Comparison of ENCODE assay signal across 9 cellular contexts in the genomic region with DNA sequence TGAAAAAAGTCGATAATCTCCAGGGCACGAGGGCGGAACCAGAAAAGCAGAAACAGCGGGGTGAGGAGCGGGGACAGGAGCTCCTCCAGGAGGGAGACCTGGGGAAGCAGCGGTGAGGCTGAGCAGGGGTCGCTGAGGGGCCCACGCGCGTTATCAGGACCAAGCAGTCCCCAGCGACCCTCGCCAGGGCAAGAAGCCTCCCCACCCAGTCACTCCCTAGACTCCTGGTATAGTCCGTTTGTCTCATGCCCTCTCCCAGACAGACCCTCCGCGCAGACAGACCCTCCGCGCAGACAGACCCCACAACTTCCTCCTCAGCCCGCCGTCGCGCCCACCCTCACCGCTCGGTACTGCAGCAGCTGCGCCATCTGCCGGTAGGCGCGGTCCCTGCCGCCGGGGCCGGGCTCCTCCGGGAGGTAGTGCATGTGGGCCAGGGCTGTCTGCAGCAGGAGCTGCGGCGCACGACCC. TPM values are rescaled to one million over a fixed set of nuclear protein-coding genes. Genes with fewer than 3 reads are reported as not detected.
DNase-seq lines count a peak whose midpoint lies in the region; ATAC-seq, FAIRE-seq and TF ChIP-seq lines count a peak whose summit lies in the region.
"Had no signal": no experiment of that assay in that cellular context is flagged by ENCODE, and none has a peak within 500 bp of the region (broad histone marks: within the 10 kb centered on the region; RNA-seq: fewer than 3 reads in every experiment).

No MANE protein-coding gene starts in this region.

- ATAC-seq in HCT116, result peak; percentile 91

- no peaks in the 10 kb centered on the region for H3K36me3 ChIP-seq in HCT116 (ENCODE audit: control insufficient read depth in 1 of 2, insufficient read depth in 2 of 2, low read length in 2 of 2)
- H3K36me3 ChIP-seq in H1 (ENCODE audit: control insufficient read depth in 2 of 4, insufficient read depth in 4 of 4, low read length in 3 of 4), result no peaks in the 10 kb centered on the region

- DNase-seq in DMS79 (lab: John Stamatoyannopoulos, UW) (peak; percentile 36), HCT116 (ENCODE audit: low read depth, low spot score) (no peak), NCI-H2196 (lab: John Stamatoyannopoulos, UW; ENCODE audit: unreplicated experiment) (peak; percentile 84), H1 (ENCODE audit: low read depth in 1 of 2, low spot score in 2 of 2) (peak in 1 of 2 experiments; percentile 99), mucosa of gallbladder (ENCODE audit: low spot score) (peak; percentile 66), putamen (ENCODE audit: low spot score) (no peak)
- peak; percentile 96 for DNase-seq in activated CD8-positive, alpha-beta memory T cell treated with anti-CD3 and anti-CD28 coated beads for 24 hours
- peak; percentile 59 to 76 for DNase-seq in stimulated activated CD8-positive, alpha-beta memory T cell treated with anti-CD3 and anti-CD28 coated beads, Interleukin-7, amount 100 ng/mL, for 1 hour (ENCODE audit: low read depth in 2 of 2)

- TF ChIP-seq CTCF in HCT116 (IDR thresholded peaks at IDR 0.05 in 2 of 3, conservative IDR thresholded peaks at IDR 0.05 in 1 of 3; ENCODE audit: borderline replicate concordance in 1 of 3, insufficient read depth in 1 of 3, low read depth in 2 of 3, low read length in 2 of 3) (peak in 2 of 3 experiments; percentile 96 to 99; a peak in 4 of 6 replicates), H1 (IDR thresholded peaks at IDR 0.05; ENCODE audit: control extremely low read depth in 1 of 3, insufficient read depth in 1 of 3, low read depth in 1 of 3, low read length in 3 of 3) (peak in 2 of 3 experiments; percentile 95 to 97; a peak in 3 of 4 replicates)

- H3K4me1 ChIP-seq in HCT116 (ENCODE audit: control insufficient read depth in 1 of 2, insufficient read depth in 2 of 2, low read length in 2 of 2) (peaks cover 0 to 24% of the 10 kb centered on the region in 2 experiments; a peak in 2 of 4 replicates), H1 (replicated peaks in 1 of 4; ENCODE audit: control insufficient read depth in 3 of 4, insufficient read depth in 4 of 4, low read length in 3 of 4) (peaks cover 0 to 29% (median 19%) of the 10 kb centered on the region in 4 experiments; a peak in 5 of 7 replicates)

- peak in 1 of 2 experiments; percentile 40; a peak in 1 of 3 replicates for TF ChIP-seq EP300 in H1 (IDR thresholded peaks at IDR 0.05; ENCODE audit: borderline replicate concordance in 1 of 2, low read depth in 2 of 2, low read length in 2 of 2)

- TF ChIP-seq POLR2A in HCT116 (IDR thresholded peaks at IDR 0.05; ENCODE audit: borderline replicate concordance, extremely low read depth, insufficient read depth, insufficient read length) (no peak), H1 (IDR thresholded peaks at IDR 0.05; ENCODE audit: control extremely low read depth in 1 of 2, low read depth in 2 of 2, low read length in 2 of 2) (no peak)

- no peak overlapping the region for H4K5ac ChIP-seq in H1 (ENCODE audit: insufficient read length, low read depth, low read length)

- peak overlapping the region; percentile 17 for H3K56ac ChIP-seq in H1 (replicated peaks; ENCODE audit: insufficient read length, low read depth, low read length)

- H2AK5ac ChIP-seq in H1 (ENCODE audit: low read depth, low read length), result no peak overlapping the region

- intact Hi-C loops in HCT116 (cut with micrococcal nuclease), result loop anchor here (1.0 to 10.0 kb wide), 3 partner anchors 55 to 243 kb away; no protein-coding TSS in a partner anchor

- no peak overlapping the region for H3K23ac ChIP-seq in H1 (ENCODE audit: insufficient read length)

- H2BK15ac ChIP-seq in H1 (ENCODE audit: low read length), result peak overlapping the region; percentile 97; the same call in 1 of the 2 replicates

- H4K20me1 ChIP-seq in HCT116 (ENCODE audit: insufficient read depth) (no peaks in the 10 kb centered on the region), H1 (replicated peaks in 1 of 2; ENCODE audit: control insufficient read depth in 1 of 2, insufficient read depth in 2 of 2, low read length in 2 of 2) (no peaks in the 10 kb centered on the region)

- H2BK12ac ChIP-seq in H1 (ENCODE audit: low read depth, low read length), result peak overlapping the region; percentile 84; the same call in 1 of the 2 replicates

- H3K4me2 ChIP-seq in HCT116 (ENCODE audit: low read length) (peak overlapping the region; percentile 60), H1 (ENCODE audit: insufficient read depth in 1 of 2, low read depth in 2 of 2, low read length in 2 of 2) (peak overlapping the region; percentile 36 to 75)

- H3K14ac ChIP-seq in H1 (ENCODE audit: insufficient read length), result no peak overlapping the region

- H3K4me3 ChIP-seq in HCT116 (replicated peaks in 1 of 2; ENCODE audit: low read depth in 1 of 2, low read length in 2 of 2) (no peak overlapping the region), H1 (ENCODE audit: extremely low read depth in 1 of 4, insufficient read depth in 2 of 4, low read depth in 3 of 4, low read length in 4 of 4) (peak overlapping the region in 2 of 4 experiments; percentile 17 to 50; a peak in 5 of 8 replicates)

- H3K79me1 ChIP-seq in H1 (ENCODE audit: low read depth, low read length), result no peaks in the 10 kb centered on the region; the same call in 1 of the 2 replicates

- no peak overlapping the region for H2BK20ac ChIP-seq in H1 (ENCODE audit: low read length)

- no peak overlapping the region for H2BK5ac ChIP-seq in H1 (ENCODE audit: low read depth, low read length)

- H3K27me3 ChIP-seq in HCT116 (ENCODE audit: insufficient read depth, low read length), result no peaks in the 10 kb centered on the region
- H3K27me3 ChIP-seq in H1 (replicated peaks in 1 of 4; ENCODE audit: control insufficient read depth in 3 of 4, extremely low read depth in 1 of 4, insufficient read depth in 3 of 4, low read length in 3 of 4), result peaks cover 8 to 46% (median 39%) of the 10 kb centered on the region in 4 experiments

- H3K79me2 ChIP-seq in HCT116 (ENCODE audit: insufficient read depth, low read length) (no peaks in the 10 kb centered on the region), H1 (ENCODE audit: control insufficient read depth in 1 of 2, insufficient read depth in 2 of 2, low read length in 2 of 2) (no peaks in the 10 kb centered on the region)

- peak overlapping the region; percentile 92; the same call in 1 of the 2 replicates for H4K8ac ChIP-seq in H1 (ENCODE audit: extremely low read depth, insufficient read depth, low read length)

- no peaks in the 10 kb centered on the region for H3K9me2 ChIP-seq in HCT116 (ENCODE audit: insufficient read depth)

- H3K27ac ChIP-seq in HCT116 (ENCODE audit: low read depth, low read length) (peak overlapping the region; percentile 8; the same call in 1 of the 2 replicates), H1 (ENCODE audit: low read depth, low read length) (no peak overlapping the region)

- H3K9me3 ChIP-seq in HCT116 (ENCODE audit: control insufficient read depth in 1 of 2, insufficient read depth in 1 of 2, low read depth in 1 of 2, low read length in 2 of 2) (no peaks in the 10 kb centered on the region), H1 (ENCODE audit: insufficient read depth in 2 of 2, low read depth in 1 of 2, low read length in 1 of 2) (no peaks in the 10 kb centered on the region)

- H2BK120ac ChIP-seq in H1 (replicated peaks; ENCODE audit: low read depth, low read length), result peak overlapping the region; percentile 12

- H3K18ac ChIP-seq in H1 (ENCODE audit: extremely low read depth, low read length), result no peak overlapping the region; the same call in 1 of the 2 replicates

- H3K9ac ChIP-seq in HCT116 (ENCODE audit: low read length), result peak overlapping the region; percentile 38; the same call in 1 of the 2 replicates
- H3K9ac ChIP-seq in H1 (replicated peaks in 1 of 4; ENCODE audit: extremely low read depth in 1 of 4, low read depth in 3 of 4, low read length in 3 of 4), result no peak overlapping the region

- TF ChIP-seq RAD21 in HCT116 (IDR thresholded peaks at IDR 0.05; ENCODE audit: low read depth) (no peak), H1 (IDR thresholded peaks at IDR 0.05 in 1 of 2, conservative IDR thresholded peaks at IDR 0.05 in 1 of 2; ENCODE audit: low read depth in 2 of 2, low read length in 2 of 2) (peak; percentile 58 to 72)

- no TSS peak for BruUV-seq in HCT116 (replicated peaks; lab: Mats Ljungman, UMichigan)

- RAD21 ChIA-PET in HCT116 (lab: Charles Lee; ENCODE audit: low non-redundant PET in 1 of 2, low total read pairs in 2 of 2, uncharacterized antibody in 2 of 2, unreplicated experiment in 2 of 2), result interaction anchor here (0.5 to 1.0 kb wide), 4 partner anchors 9 to 228 kb away, joined by 3 read pairs; no protein-coding TSS in a partner anchor

- H4K91ac ChIP-seq in H1 (replicated peaks; ENCODE audit: insufficient read length, low read length), result peak overlapping the region; percentile 86

- peaks cover 7% of the 10 kb centered on the region; the same call in 1 of the 2 replicates for H3K23me2 ChIP-seq in H1 (ENCODE audit: low read depth, low read length)

- FAIRE-seq in H1 (lab: Jason Lieb, UNC), result no peak
- FAIRE-seq: endometrium had no signal

- CTCF ChIA-PET in HCT116 (lab: Charles Lee), result interaction anchor here (0.6 to 5.2 kb wide), 12 partner anchors 8 to 120 kb away, joined by 3 to 59 read pairs (median 4); a partner anchor contains a TSS
- CTCF ChIA-PET in H1 (lab: Charles Lee; ENCODE audit: partially characterized antibody), result interaction anchor here (0.6 to 8.0 kb wide), 43 partner anchors 8 to 1218 kb away, joined by 3 to 116 read pairs (median 6); a partner anchor contains a TSS

- WGBS in H1 (ENCODE audit: extremely low coverage in 1 of 2, insufficient coverage in 1 of 2, insufficient read length in 1 of 2, insufficient replicate concordance in 2 of 2, low coverage in 1 of 2, low lambda C conversion rate in 2 of 2, missing lambda C conversion rate in 1 of 2), 2 experiments, result 9% methylated on average over 33 of the region's 34 CpGs; no CpG with 5 or more reads in 1 of the 2 experiments

- POLR2A ChIA-PET in HCT116 (lab: Charles Lee) (interaction anchor here (0.6 to 2.0 kb wide), 3 partner anchors 9 to 43 kb away, joined by 4 to 10 read pairs (median 5); a partner anchor contains a TSS), H1 (lab: Charles Lee; ENCODE audit: partially characterized antibody) (interaction anchor here (1.0 to 3.2 kb wide), 8 partner anchors 8 to 112 kb away, joined by 3 to 18 read pairs (median 3); a partner anchor contains a TSS)

- H2AFZ ChIP-seq in HCT116 (ENCODE audit: low read depth, low read length, poor library complexity, severe bottlenecking) (no peak overlapping the region), H1 (ENCODE audit: low read length) (no peak overlapping the region)

- H3K4ac ChIP-seq in H1 (replicated peaks; ENCODE audit: insufficient read length, low read depth, low read length), result no peak overlapping the region

RNA-seq across cellular contexts. Expression of a gene that starts 6.3 kb away (rescaled TPM):
- total RNA-seq in HCT116 (2021; ENCODE audit: unreplicated experiment) (2.1 TPM), mucosa of gallbladder (1.2 TPM)
- 5.8 and 6.9 TPM in 2 replicates for polyA plus RNA-seq in HCT116 (2012)
- total RNA-seq in H1 (2021; fragmentation: NEBNext Ultra II Directional; extraction: Animal tissue kit (Norgen Biotek cat#: 25700)), result 2.3 and 2.6 TPM in 2 replicates
- 1.4 and 2.7 TPM in 2 replicates for polyA plus RNA-seq in H1 (2011; rRNA removed)
- polyA plus RNA-seq in H1 (2011; cell fraction: cytosol; rRNA removed), result 2.7 TPM
- polyA plus RNA-seq in H1 (2011; cell fraction: nucleus; rRNA removed), result 6.4 TPM
- polyA plus RNA-seq in H1 (2012, experiment 1 of 2), result 2.7 to 4.3 TPM (median 3.1 TPM) in 4 replicates
- 0.79 TPM for polyA plus RNA-seq in H1 (2012, experiment 2 of 2)
- 1.7 TPM for polyA plus RNA-seq in H1 (2013, experiment 1 of 2)
- polyA plus RNA-seq in H1 (2013, experiment 2 of 2), result 1.8 TPM
- 0.19 and 0.51 TPM in 2 replicates for polyA minus RNA-seq in H1 (2011; rRNA and poly(A)+ RNA removed)
- 0.88 TPM for polyA minus RNA-seq in H1 (2011; cell fraction: cytosol; rRNA and poly(A)+ RNA removed)
- polyA minus RNA-seq in H1 (2011; cell fraction: nucleus; rRNA and poly(A)+ RNA removed), result 0.60 TPM

RNA-seq across cellular contexts. Expression of a gene that starts 10.3 kb away (rescaled TPM):
- total RNA-seq in HCT116 (2021; ENCODE audit: unreplicated experiment) (55.2 TPM), mucosa of gallbladder (43.9 TPM)
- polyA plus RNA-seq in HCT116 (2012), result 32.5 and 34.9 TPM in 2 replicates
- total RNA-seq in H1 (2021; fragmentation: NEBNext Ultra II Directional; extraction: Animal tissue kit (Norgen Biotek cat#: 25700)), result 22.2 and 27.0 TPM in 2 replicates
- 17.7 and 26.0 TPM in 2 replicates for polyA plus RNA-seq in H1 (2011; rRNA removed)
- polyA plus RNA-seq in H1 (2011; cell fraction: cytosol; rRNA removed), result 16.7 TPM
- polyA plus RNA-seq in H1 (2011; cell fraction: nucleus; rRNA removed), result 52.2 TPM
- 14.8 to 21.8 TPM (median 19.6 TPM) in 4 replicates for polyA plus RNA-seq in H1 (2012, experiment 1 of 2)
- 15.8 TPM for polyA plus RNA-seq in H1 (2012, experiment 2 of 2)
- 16.5 TPM for polyA plus RNA-seq in H1 (2013, experiment 1 of 2)
- 15.7 TPM for polyA plus RNA-seq in H1 (2013, experiment 2 of 2)
- 17.2 and 19.5 TPM in 2 replicates for polyA minus RNA-seq in H1 (2011; rRNA and poly(A)+ RNA removed)
- 12.2 TPM for polyA minus RNA-seq in H1 (2011; cell fraction: cytosol; rRNA and poly(A)+ RNA removed)
- 28.9 TPM for polyA minus RNA-seq in H1 (2011; cell fraction: nucleus; rRNA and poly(A)+ RNA removed)

RNA-seq across cellular contexts. Expression of a gene that starts 27.2 kb away (rescaled TPM):
- total RNA-seq in HCT116 (2021; ENCODE audit: unreplicated experiment) (35.8 TPM), mucosa of gallbladder (12.6 TPM)
- polyA plus RNA-seq in HCT116 (2012), result 42.7 and 44.0 TPM in 2 replicates
- total RNA-seq in H1 (2021; fragmentation: NEBNext Ultra II Directional; extraction: Animal tissue kit (Norgen Biotek cat#: 25700)), result 4.4 and 4.7 TPM in 2 replicates
- 16.2 and 20.9 TPM in 2 replicates for polyA plus RNA-seq in H1 (2011; rRNA removed)
- polyA plus RNA-seq in H1 (2011; cell fraction: cytosol; rRNA removed), result 8.1 TPM
- polyA plus RNA-seq in H1 (2011; cell fraction: nucleus; rRNA removed), result 12.6 TPM
- polyA plus RNA-seq in H1 (2012, experiment 1 of 2), result 4.2 to 10.6 TPM (median 8.1 TPM) in 4 replicates
- polyA plus RNA-seq in H1 (2012, experiment 2 of 2), result 5.2 TPM
- polyA plus RNA-seq in H1 (2013, experiment 1 of 2), result 4.2 TPM
- 3.5 TPM for polyA plus RNA-seq in H1 (2013, experiment 2 of 2)
- 5.4 and 6.9 TPM in 2 replicates for polyA minus RNA-seq in H1 (2011; rRNA and poly(A)+ RNA removed)
- polyA minus RNA-seq in H1 (2011; cell fraction: cytosol; rRNA and poly(A)+ RNA removed), result 7.7 TPM
- 10.1 TPM for polyA minus RNA-seq in H1 (2011; cell fraction: nucleus; rRNA and poly(A)+ RNA removed)

RNA-seq across cellular contexts. Expression of a gene that starts 30.3 kb away (rescaled TPM):
- total RNA-seq in HCT116 (2021; ENCODE audit: unreplicated experiment), result 4.4 TPM
- 5.4 and 6.2 TPM in 2 replicates for polyA plus RNA-seq in HCT116 (2012)
- total RNA-seq in H1 (2021; fragmentation: NEBNext Ultra II Directional; extraction: Animal tissue kit (Norgen Biotek cat#: 25700)), result 1.4 and 1.9 TPM in 2 replicates
- 1.6 and 4.3 TPM in 2 replicates for polyA plus RNA-seq in H1 (2011; rRNA removed)
- 2.6 TPM for polyA plus RNA-seq in H1 (2011; cell fraction: cytosol; rRNA removed)
- polyA plus RNA-seq in H1 (2011; cell fraction: nucleus; rRNA removed), result 17.4 TPM
- polyA plus RNA-seq in H1 (2012, experiment 1 of 2), result 3.1 to 5.6 TPM (median 4.2 TPM) in 4 replicates
- polyA plus RNA-seq in H1 (2012, experiment 2 of 2), result 2.4 TPM
- polyA plus RNA-seq in H1 (2013, experiment 1 of 2), result 0.87 TPM
- polyA plus RNA-seq in H1 (2013, experiment 2 of 2), result 0.74 TPM
- 0.27 and 0.88 TPM in 2 replicates for polyA minus RNA-seq in H1 (2011; rRNA and poly(A)+ RNA removed)
- 0.73 TPM for polyA minus RNA-seq in H1 (2011; cell fraction: cytosol; rRNA and poly(A)+ RNA removed)
- 2.1 TPM for polyA minus RNA-seq in H1 (2011; cell fraction: nucleus; rRNA and poly(A)+ RNA removed)
- 4.4 TPM for total RNA-seq in mucosa of gallbladder

RNA-seq across cellular contexts. Expression of a gene that starts 39.7 kb away (rescaled TPM):
- total RNA-seq in HCT116 (2021; ENCODE audit: unreplicated experiment) (19.8 TPM), mucosa of gallbladder (15.9 TPM)
- polyA plus RNA-seq in HCT116 (2012), result 20.4 and 20.9 TPM in 2 replicates
- 22.7 and 22.8 TPM in 2 replicates for total RNA-seq in H1 (2021; fragmentation: NEBNext Ultra II Directional; extraction: Animal tissue kit (Norgen Biotek cat#: 25700))
- polyA plus RNA-seq in H1 (2011; rRNA removed), result 37.2 and 47.8 TPM in 2 replicates
- 30.4 TPM for polyA plus RNA-seq in H1 (2011; cell fraction: cytosol; rRNA removed)
- 29.0 TPM for polyA plus RNA-seq in H1 (2011; cell fraction: nucleus; rRNA removed)
- polyA plus RNA-seq in H1 (2012, experiment 1 of 2), result 23.4 to 31.3 TPM (median 27.8 TPM) in 4 replicates
- 24.6 TPM for polyA plus RNA-seq in H1 (2012, experiment 2 of 2)
- polyA plus RNA-seq in H1 (2013, experiment 1 of 2), result 20.9 TPM
- 19.9 TPM for polyA plus RNA-seq in H1 (2013, experiment 2 of 2)
- polyA minus RNA-seq in H1 (2011; rRNA and poly(A)+ RNA removed), result 20.8 and 22.0 TPM in 2 replicates
- 8.8 TPM for polyA minus RNA-seq in H1 (2011; cell fraction: cytosol; rRNA and poly(A)+ RNA removed)
- polyA minus RNA-seq in H1 (2011; cell fraction: nucleus; rRNA and poly(A)+ RNA removed), result 14.2 TPM

Comparison
In these comparisons a context has a peak if more than half of its experiments do, and no peak if none do; other contexts are left out.
1. DNase-seq: peak in DMS79 (single experiment), NCI-H2196 (single experiment), activated CD8-positive, alpha-beta memory T cell treated with anti-CD3 and anti-CD28 coated beads for 24 hours (single experiment), mucosa of gallbladder (single experiment) and stimulated activated CD8-positive, alpha-beta memory T cell treated with anti-CD3 and anti-CD28 coated beads, Interleukin-7, amount 100 ng/mL, for 1 hour (2 of 2); none in HCT116 (single experiment) and putamen (single experiment).